17 cellular contexts compared by ENCODE assay signal in genomic region chr4:162700358-162700757, GRCh38.
"Had no signal": no experiment of that assay in that cellular context is flagged by ENCODE, and none has a peak within 500 bp of the region (broad histone marks: within the 10 kb centered on the region; RNA-seq: fewer than 3 reads in every experiment).

No MANE protein-coding gene starts in this region.

- H3K4me1 ChIP-seq: tibial nerve, vagina had no signal

- H3K9me3 ChIP-seq: vagina had no signal

- ATAC-seq: effector memory CD8-positive, alpha-beta T cell; natural killer cell treated with Interleukin-12 subunit alpha and Interleukin-12 subunit beta and Interleukin-15 and Interleukin-18, amount 100 ng/mL, for 72 hours had no signal

- H3K27me3 ChIP-seq: tibial nerve, vagina had no signal

- DNase-seq: activated CD4-positive, alpha-beta T cell treated with anti-CD3 and anti-CD28 coated beads, Interleukin-2, amount 10 ng/mL, durations not matched to agents 7 days and 5 days; activated CD8-positive, alpha-beta memory T cell treated with anti-CD3 and anti-CD28 coated beads for 24 hours; activated naive CD8-positive, alpha-beta T cell treated with anti-CD3 and anti-CD28 coated beads, Interleukin-2, amount 10 ng/mL, durations not matched to agents 7 days and 5 days; anterior cingulate cortex; cerebellar nuclear complex; dermis blood vessel endothelial cell; effector memory CD8-positive, alpha-beta T cell; foreskin melanocyte; kidney glomerular epithelial cell; mesendoderm; nucleus accumbens; stimulated activated CD4-positive, alpha-beta T cell treated with anti-CD3 and anti-CD28 coated beads, Interleukin-4, amount 100 ng/mL, for 24 hours; stimulated activated naive CD4-positive, alpha-beta T cell had no signal

- H3K27ac ChIP-seq: epithelial cell of prostate, tibial nerve, vagina had no signal

- H3K36me3 ChIP-seq: tibial nerve, vagina had no signal

- H3K4me3 ChIP-seq: tibial nerve, vagina had no signal
